In genomic region chr1:9244501-9245229, GRCh38 we compare ENCODE assay signal across 11 cellular contexts.
DNase-seq lines count a peak whose midpoint lies in the region; ATAC-seq and TF ChIP-seq lines count a peak whose summit lies in the region.
"Had no signal": no experiment of that assay in that cellular context is flagged by ENCODE, and none has a peak within 500 bp of the region (broad histone marks: within the 10 kb centered on the region; RNA-seq: fewer than 3 reads in every experiment).

No MANE protein-coding gene starts in this region.

- H3K27me3 ChIP-seq in mucosa of stomach (ENCODE audit: control insufficient read depth, insufficient read depth, low read length) = no peaks in the 10 kb centered on the region

- no peak for ATAC-seq in GM21529 (IDR thresholded peaks at IDR 0.05; ENCODE audit: unreplicated experiment)
- ATAC-seq: effector memory CD8-positive, alpha-beta T cell had no signal

- TF ChIP-seq CTCF in C4-2B (conservative IDR thresholded peaks at IDR 0.05) = no peak
- no peak for TF ChIP-seq CTCF in LNCaP clone FGC (IDR thresholded peaks at IDR 0.05; ENCODE audit: control insufficient read depth, extremely low read depth, insufficient read depth)
- TF ChIP-seq CTCF in choroid plexus epithelial cell (conservative IDR thresholded peaks at IDR 0.05; ENCODE audit: low read depth, low read length) = no peak

- no peaks in the 10 kb centered on the region for H3K9me3 ChIP-seq in mucosa of stomach (ENCODE audit: control insufficient read depth, low read length)
- H3K9me3 ChIP-seq: Caco-2 had no signal

- no peaks in the 10 kb centered on the region for H3K36me3 ChIP-seq in mucosa of stomach (ENCODE audit: control insufficient read depth, insufficient read depth, low read length)

- H3K27ac ChIP-seq in C4-2B = peak overlapping the region; percentile 84

- peak overlapping the region; percentile 3 for H3K9ac ChIP-seq in mucosa of stomach (ENCODE audit: low read length)

- H3K4me3 ChIP-seq in LNCaP clone FGC (ENCODE audit: low read depth, low read length) = no peak overlapping the region
- no peak overlapping the region for H3K4me3 ChIP-seq in choroid plexus epithelial cell (ENCODE audit: low read depth, low read length)
- no peak overlapping the region for H3K4me3 ChIP-seq in mucosa of stomach (ENCODE audit: low read length)

- H3K4me1 ChIP-seq in mucosa of stomach (ENCODE audit: control insufficient read depth, insufficient read depth, low read length) = peaks cover 56% of the 10 kb centered on the region

- DNase-seq in LNCaP clone FGC (ENCODE audit: low read depth) (peak; percentile 89), choroid plexus epithelial cell (ENCODE audit: low read depth) (peak; percentile 83), NCI-H748 treated with DMSO at 0.1 percent for 48 hours (lab: John Stamatoyannopoulos, UW) (no peak), EL (no peak), middle frontal gyrus (ENCODE audit: extremely low spot score, low spot score) (no peak)
- DNase-seq: Caco-2; effector memory CD8-positive, alpha-beta T cell; NCI-H510A treated with DMSO at 0.1 percent for 48 hours had no signal

Comparison
In these comparisons a context has a peak if more than half of its experiments do, and no peak if none do; other contexts are left out.
1. DNase-seq: peak in LNCaP clone FGC (single experiment) and choroid plexus epithelial cell (single experiment); none in NCI-H748 treated with DMSO at 0.1 percent for 48 hours (single experiment), EL (single experiment) and middle frontal gyrus (single experiment).